In the genomic region with DNA sequence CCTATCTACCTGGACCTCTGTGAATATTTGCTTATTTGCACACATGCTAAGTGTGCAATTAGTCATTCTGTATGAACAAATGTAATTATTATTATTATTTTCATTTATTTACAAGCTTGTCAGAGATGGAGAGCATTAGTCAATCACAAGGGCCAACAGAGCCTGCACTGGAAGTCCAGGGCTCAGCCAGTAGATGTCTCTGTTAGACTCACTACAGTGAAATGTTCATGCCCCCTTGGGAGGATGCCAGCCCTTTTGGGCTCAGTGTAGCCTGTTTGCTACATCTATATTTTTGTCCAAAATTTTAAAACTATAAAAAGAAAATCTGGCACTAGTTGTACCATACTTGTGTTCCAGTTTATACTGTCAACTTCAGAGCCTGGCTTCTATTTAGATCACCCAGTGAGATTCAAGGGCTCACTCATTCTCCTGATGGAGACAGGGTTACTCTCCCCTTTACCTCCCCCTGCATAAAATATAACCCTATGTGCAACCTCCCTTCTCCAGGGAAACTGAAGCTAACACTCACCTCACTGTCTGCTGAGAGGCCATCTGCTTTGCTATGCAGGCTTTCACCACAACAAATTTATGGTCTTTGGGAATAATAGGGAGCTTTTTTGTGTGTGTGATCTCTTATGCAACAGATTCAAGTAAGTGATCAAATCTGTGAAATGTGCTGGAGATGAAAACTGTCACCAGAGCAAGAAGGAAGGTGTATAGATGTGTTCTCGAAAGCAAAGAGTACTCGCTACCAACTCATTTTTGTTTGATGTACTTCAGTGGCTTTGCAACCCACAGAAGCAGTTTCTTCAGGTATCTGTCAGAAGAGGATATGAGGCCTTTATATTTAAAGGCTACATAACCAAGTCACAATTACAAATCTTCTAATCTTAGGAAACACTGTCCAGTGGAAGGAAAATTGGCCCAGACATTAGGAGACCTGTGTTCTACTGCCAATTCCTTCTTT, we compare ENCODE assay signal across 9 cellular contexts.
DNase-seq lines count a peak whose midpoint lies in the region; ATAC-seq and TF ChIP-seq lines count a peak whose summit lies in the region.
"Had no signal": no experiment of that assay in that cellular context is flagged by ENCODE, and none has a peak within 500 bp of the region (broad histone marks: within the 10 kb centered on the region; RNA-seq: fewer than 3 reads in every experiment).

No MANE protein-coding gene starts in this region.

- H3K14ac ChIP-seq in H9 (ENCODE audit: insufficient read depth, low read length) = no peak overlapping the region

- no peak overlapping the region for H2BK5ac ChIP-seq in H9 (ENCODE audit: insufficient read length, low read length)

- no peaks in the 10 kb centered on the region for H3K36me3 ChIP-seq in heart right ventricle

- no peak overlapping the region for H3K4me2 ChIP-seq in H9 (ENCODE audit: insufficient read depth, insufficient read length, low read length)

- H3K18ac ChIP-seq in H9 (ENCODE audit: insufficient read length, low read depth, low read length) = no peak overlapping the region

- no peak overlapping the region for H2AK5ac ChIP-seq in H9 (ENCODE audit: insufficient read length, low read length)

- no peaks in the 10 kb centered on the region for H3K79me2 ChIP-seq in H9 (ENCODE audit: insufficient read depth, low read length)

- H3T11ph ChIP-seq in H9 (ENCODE audit: low read length) = no peak overlapping the region

- H3K9ac ChIP-seq in H9 (ENCODE audit: extremely low read depth, insufficient read length, low read length) = no peak overlapping the region

- H3K27ac ChIP-seq in H9 (ENCODE audit: insufficient read length, low read depth, low read length) = no peak overlapping the region
- no peak overlapping the region for H3K27ac ChIP-seq in heart right ventricle

- H4K8ac ChIP-seq in H9 (replicated peaks; ENCODE audit: insufficient read length, low read depth, low read length) = no peak overlapping the region

- CTCF ChIA-PET in activated CD8-positive, alpha-beta T cell treated with anti-CD3 and anti-CD28 coated beads for 36 hours (lab: Charles Lee) = no interaction called here

- intact Hi-C loops in activated CD8-positive, alpha-beta T cell treated with anti-CD3 and anti-CD28 coated beads for 36 hours (cut with micrococcal nuclease) = loop anchor here (10.0 kb wide), 1 partner anchor 473 kb away; no protein-coding TSS in a partner anchor
- intact Hi-C loops in heart right ventricle (cut with DNase I) = loop anchor here in 1 of 10 donors (10.0 kb wide), 1 partner anchor 493 kb away; no protein-coding TSS in a partner anchor

- no peak overlapping the region for H3K4me3 Mint-ChIP-seq in H9
- no peak overlapping the region for H3K4me3 Mint-ChIP-seq in activated CD8-positive, alpha-beta T cell treated with anti-CD3 and anti-CD28 coated beads for 36 hours
- H3K4me3 Mint-ChIP-seq: central memory CD8-positive, alpha-beta T cell had no signal

- no peak overlapping the region for H2BK20ac ChIP-seq in H9 (ENCODE audit: low read depth, low read length, poor library complexity, severe bottlenecking)

- H4K20me1 ChIP-seq in H9 (ENCODE audit: control insufficient read depth, insufficient read depth, insufficient read length) = no peaks in the 10 kb centered on the region

- POLR2A ChIA-PET in activated CD8-positive, alpha-beta T cell treated with anti-CD3 and anti-CD28 coated beads for 36 hours (lab: Charles Lee) = no interaction called here

- H3K56ac ChIP-seq in H9 (ENCODE audit: insufficient read length, low read depth, low read length) = no peak overlapping the region

- no peaks in the 10 kb centered on the region for H3K79me1 ChIP-seq in H9 (ENCODE audit: insufficient read depth, low read depth, low read length, poor library complexity, severe bottlenecking)

- ATAC-seq in activated CD8-positive, alpha-beta T cell treated with anti-CD3 and anti-CD28 coated beads for 36 hours = peak; percentile 66
- peak in 4 of 8 donors; percentile 34 to 67 (median 58) for ATAC-seq in heart right ventricle
- no peak for ATAC-seq in GM21515 (IDR thresholded peaks at IDR 0.05; ENCODE audit: unreplicated experiment)

- H3K27ac Mint-ChIP-seq in H9 = no peak overlapping the region
- no peak overlapping the region for H3K27ac Mint-ChIP-seq in activated CD8-positive, alpha-beta T cell treated with anti-CD3 and anti-CD28 coated beads for 36 hours

- H4K91ac ChIP-seq in H9 (ENCODE audit: insufficient read length, low read depth, low read length) = no peak overlapping the region

- peaks cover 0 to 7% (median 0%) of the 10 kb centered on the region in 3 experiments; a peak in 1 of 7 replicates for H3K36me3 Mint-ChIP-seq in H9 (ENCODE audit: insufficient read depth in 1 of 3, low read depth in 3 of 3)
- no peaks in the 10 kb centered on the region for H3K36me3 Mint-ChIP-seq in activated CD8-positive, alpha-beta T cell treated with anti-CD3 and anti-CD28 coated beads for 36 hours (ENCODE audit: low read depth)

- no peaks in the 10 kb centered on the region for H3K9me3 ChIP-seq in H9 (ENCODE audit: control insufficient read depth, low read depth, low read length)
- no peaks in the 10 kb centered on the region for H3K9me3 ChIP-seq in heart right ventricle

- H4K5ac ChIP-seq in H9 (ENCODE audit: insufficient read length, low read depth, low read length) = no peak overlapping the region

- no peak overlapping the region for H3K23ac ChIP-seq in H9 (ENCODE audit: insufficient read length, low read depth, low read length)

- no CpG with 5 or more reads among the region's 2 CpGs for WGBS in H9 (ENCODE audit: extremely low coverage, insufficient read length, low lambda C conversion rate)
- WGBS in heart right ventricle, 2 donors = 92 to 100% methylated on average over 2 of the region's 2 CpGs

- no peaks in the 10 kb centered on the region for H3K27me3 Mint-ChIP-seq in H9 (ENCODE audit: low read depth)
- no peaks in the 10 kb centered on the region for H3K27me3 Mint-ChIP-seq in activated CD8-positive, alpha-beta T cell treated with anti-CD3 and anti-CD28 coated beads for 36 hours
- H3K27me3 Mint-ChIP-seq: central memory CD8-positive, alpha-beta T cell had no signal

- H3K27me3 ChIP-seq in H9 (ENCODE audit: insufficient read depth, low read length) = no peaks in the 10 kb centered on the region
- H3K27me3 ChIP-seq in heart right ventricle = no peaks in the 10 kb centered on the region

- DNase-seq in C1 segment of cervical spinal cord (lab: John Stamatoyannopoulos, UW) = peak in 11 of 14 donors; percentile 8 to 94 (median 33)
- no peak for DNase-seq in H9
- peak; percentile 45 for DNase-seq in activated CD8-positive, alpha-beta T cell treated with anti-CD3 and anti-CD28 coated beads for 36 hours
- peak; percentile 13 to 33 for DNase-seq in heart right ventricle
- peak; percentile 32 for DNase-seq in stimulated activated CD8-positive, alpha-beta memory T cell treated with anti-CD3 and anti-CD28 coated beads, Interleukin-4, amount 100 ng/mL, for 48 hours
- no peak for DNase-seq in SHP77 (lab: John Stamatoyannopoulos, UW)
- DNase-seq in HUDEP-2 (lab: John Stamatoyannopoulos, UW; ENCODE audit: unreplicated experiment in 76 of 76) = no peak

- H3K9me3 Mint-ChIP-seq in H9 = 0 out of 5 replicates have a peak, but pooled peaks cover 0 to 2% of the 10 kb centered on the region in 2 experiments
- H3K9me3 Mint-ChIP-seq in activated CD8-positive, alpha-beta T cell treated with anti-CD3 and anti-CD28 coated beads for 36 hours = no peaks in the 10 kb centered on the region
- H3K9me3 Mint-ChIP-seq: central memory CD8-positive, alpha-beta T cell had no signal

- H2BK12ac ChIP-seq in H9 (ENCODE audit: insufficient read length, low read depth, low read length) = no peak overlapping the region

- H3K4me1 Mint-ChIP-seq in H9 = no peaks in the 10 kb centered on the region; a peak in 1 of 4 replicates
- peaks cover 13% of the 10 kb centered on the region for H3K4me1 Mint-ChIP-seq in activated CD8-positive, alpha-beta T cell treated with anti-CD3 and anti-CD28 coated beads for 36 hours (ENCODE audit: low read depth)
- H3K4me1 Mint-ChIP-seq: central memory CD8-positive, alpha-beta T cell had no signal

- H2BK120ac ChIP-seq in H9 (ENCODE audit: low read depth, low read length, poor library complexity, severe bottlenecking) = no peak overlapping the region

- no peak overlapping the region for H3K4ac ChIP-seq in H9 (ENCODE audit: low read depth, low read length)

- H2BK15ac ChIP-seq in H9 (ENCODE audit: low read depth, low read length) = no peak overlapping the region

- peak; percentile 43 for TF ChIP-seq CTCF in H9 (conservative IDR thresholded peaks at IDR 0.05)
- TF ChIP-seq CTCF in activated CD8-positive, alpha-beta T cell treated with anti-CD3 and anti-CD28 coated beads for 36 hours (IDR thresholded peaks at IDR 0.05) = no peak
- TF ChIP-seq CTCF in heart right ventricle (IDR thresholded peaks at IDR 0.05) = peak in 8 of 9 donors; percentile 15 to 60 (median 43)

- no peaks in the 10 kb centered on the region for H3K4me1 ChIP-seq in H9 (ENCODE audit: insufficient read depth, low read length)
- no peaks in the 10 kb centered on the region for H3K4me1 ChIP-seq in heart right ventricle

- no peak overlapping the region for H2AFZ ChIP-seq in H9 (ENCODE audit: low read length)

- H3K4me3 ChIP-seq in heart right ventricle = no peak overlapping the region

- H3K23me2 ChIP-seq in H9 (ENCODE audit: insufficient read length, low read depth, low read length, poor library complexity, severe bottlenecking) = no peaks in the 10 kb centered on the region

Comparison
In these comparisons a context has a peak if more than half of its experiments do, and no peak if none do; other contexts are left out.
1. DNase-seq: peak in C1 segment of cervical spinal cord (11 of 14), activated CD8-positive, alpha-beta T cell treated with anti-CD3 and anti-CD28 coated beads for 36 hours (single experiment), heart right ventricle (2 of 2) and stimulated activated CD8-positive, alpha-beta memory T cell treated with anti-CD3 and anti-CD28 coated beads, Interleukin-4, amount 100 ng/mL, for 48 hours (single experiment); none in H9 (single experiment), SHP77 (0 of 2) and HUDEP-2 (0 of 76).